Comparison of ENCODE assay signal across 9 cellular contexts in genomic region chr2:148614024-148614331, GRCh38. TPM values are rescaled to one million over a fixed set of nuclear protein-coding genes. Genes with fewer than 3 reads are reported as not detected.
A peak's percentile ranks its signal among the peaks of the same experiment; 100 is the strongest.
DNase-seq lines count a peak whose midpoint lies in the region; ATAC-seq and TF ChIP-seq lines count a peak whose summit lies in the region.
"Had no signal": no experiment of that assay in that cellular context is flagged by ENCODE, and none has a peak within 500 bp of the region (broad histone marks: within the 10 kb centered on the region; RNA-seq: fewer than 3 reads in every experiment).

No MANE protein-coding gene starts in this region.

- no peak overlapping the region for H3K9ac ChIP-seq in SK-N-SH

- H4K20me1 ChIP-seq in SK-N-SH (ENCODE audit: insufficient read depth): no peaks in the 10 kb centered on the region

- H3K27me3 ChIP-seq in SK-N-SH (ENCODE audit: insufficient read depth): no peaks in the 10 kb centered on the region
- H3K27me3 ChIP-seq in psoas muscle (ENCODE audit: insufficient read depth in 3 of 3, low read length in 2 of 3): no peaks in the 10 kb centered on the region

- CTCF ChIA-PET in SK-N-SH (lab: Yijun Ruan, JAX): interaction anchor here (1.0 kb wide), 1 partner anchor 76 kb away, joined by 3 read pairs; no protein-coding TSS in a partner anchor

- H3K36me3 ChIP-seq in SK-N-SH (replicated peaks in 1 of 2; ENCODE audit: control insufficient read depth in 1 of 2, insufficient read depth in 2 of 2, low read length in 1 of 2): no peaks in the 10 kb centered on the region
- H3K36me3 ChIP-seq in psoas muscle (ENCODE audit: insufficient read depth in 1 of 2, low read depth in 1 of 2): no peaks in the 10 kb centered on the region

- H3K4me1 ChIP-seq in SK-N-SH (ENCODE audit: control insufficient read depth in 1 of 2, insufficient read depth in 2 of 2, low read depth in 1 of 2, low read length in 1 of 2) (peaks cover 4 to 19% of the 10 kb centered on the region in 2 experiments; a peak in 2 of 4 replicates), psoas muscle (peaks cover 22% of the 10 kb centered on the region)

- no peak overlapping the region for H3K27ac ChIP-seq in SK-N-SH (ENCODE audit: low read depth in 2 of 2, low read length in 1 of 2)
- no peak overlapping the region for H3K27ac ChIP-seq in psoas muscle

- H3K4me3 ChIP-seq in SK-N-SH (ENCODE audit: low read depth in 2 of 2, low read length in 1 of 2) (no peak overlapping the region), psoas muscle (no peak overlapping the region)

- H3K4me2 ChIP-seq in SK-N-SH: peak overlapping the region; percentile 16; the same call in 1 of the 2 replicates

- no peaks in the 10 kb centered on the region for H3K27me3 Mint-ChIP-seq in activated naive CD8-positive, alpha-beta T cell
- H3K27me3 Mint-ChIP-seq in naive B cell: no peaks in the 10 kb centered on the region

- H3K9me2 ChIP-seq in SK-N-SH: no peaks in the 10 kb centered on the region

- no peaks in the 10 kb centered on the region for H3K9me3 Mint-ChIP-seq in activated naive CD8-positive, alpha-beta T cell (ENCODE audit: low read depth)
- H3K9me3 Mint-ChIP-seq in naive B cell: peaks cover 0 to 4% (median 0%) of the 10 kb centered on the region in 7 donors

- H3K36me3 Mint-ChIP-seq in activated naive CD8-positive, alpha-beta T cell: peaks cover 2% of the 10 kb centered on the region
- H3K36me3 Mint-ChIP-seq in naive B cell: peaks cover 0 to 3% of the 10 kb centered on the region in 2 donors
- H3K36me3 Mint-ChIP-seq: CD4-positive, CD25-positive, alpha-beta regulatory T cell had no signal

- H3K4me1 Mint-ChIP-seq in activated naive CD8-positive, alpha-beta T cell (ENCODE audit: low read depth): peaks cover 9% of the 10 kb centered on the region
- H3K4me1 Mint-ChIP-seq in naive B cell: peaks cover 12 to 21% (median 13%) of the 10 kb centered on the region in 3 donors

- POLR2A ChIA-PET in SK-N-SH (lab: Yijun Ruan, JAX): no interaction called here

- ATAC-seq in SK-N-SH treated with all-trans-retinoic acid at 6 μM for 48 hours (no peak; the same call in 2 of the 3 replicates), HG03196 (IDR thresholded peaks at IDR 0.05; ENCODE audit: unreplicated experiment) (peak; percentile 7), naive B cell (ENCODE audit: low read depth in 2 of 2) (peak in 1 of 2 donors; percentile 13), psoas muscle (no peak)

- H3K27ac Mint-ChIP-seq in activated naive CD8-positive, alpha-beta T cell: peak overlapping the region; percentile 64
- H3K27ac Mint-ChIP-seq in naive B cell: peak overlapping the region in 4 of 6 donors; percentile 5 to 58 (median 50)

- TF ChIP-seq CTCF in SK-N-SH (IDR thresholded peaks at IDR 0.05): no peak
- no peak for TF ChIP-seq CTCF in psoas muscle (IDR thresholded peaks at IDR 0.05)

- WGBS in SK-N-SH (ENCODE audit: low lambda C conversion rate): 83% methylated on average over 1 of the region's 1 CpG
- 78 to 87% (median 85%) methylated on average over 1 of the region's 1 CpG for WGBS in psoas muscle, 3 donors

- H3F3A ChIP-seq in SK-N-SH (replicated peaks; ENCODE audit: insufficient read depth): peaks cover 4% of the 10 kb centered on the region

- intact Hi-C loops in psoas muscle (cut with DNase I): no loop called here

- no peak for TF ChIP-seq EP300 in SK-N-SH (IDR thresholded peaks at IDR 0.05; ENCODE audit: borderline replicate concordance in 1 of 2, low read depth in 1 of 2, low read length in 1 of 2)

- TF ChIP-seq RAD21 in SK-N-SH (IDR thresholded peaks at IDR 0.05; ENCODE audit: low read length): no peak

- H3K4me3 Mint-ChIP-seq in activated naive CD8-positive, alpha-beta T cell: no peak overlapping the region
- H3K4me3 Mint-ChIP-seq in naive B cell: peak overlapping the region in 1 of 8 donors; percentile 20
- H3K4me3 Mint-ChIP-seq: CD4-positive, CD25-positive, alpha-beta regulatory T cell had no signal

- DNase-seq in SK-N-SH (no peak), naive B cell (no peak), AG08395 (ENCODE audit: low spot score) (no peak), NCI-H1694 (lab: John Stamatoyannopoulos, UW) (no peak), psoas muscle (no peak)

- H3K79me2 ChIP-seq in SK-N-SH (ENCODE audit: insufficient read depth): no peaks in the 10 kb centered on the region

- no peak overlapping the region for H2AFZ ChIP-seq in SK-N-SH (ENCODE audit: low read depth)

- no peaks in the 10 kb centered on the region for H3K9me3 ChIP-seq in SK-N-SH
- H3K9me3 ChIP-seq in psoas muscle: no peaks in the 10 kb centered on the region

TF ChIP-seq in SK-N-SH, 30 proteins besides CTCF, POLR2A, EP300 and RAD21 (continues in another document):
- TF ChIP-seq MAX (IDR thresholded peaks at IDR 0.05; ENCODE audit: low read depth): no peak
- TF ChIP-seq RCOR1 (IDR thresholded peaks at IDR 0.05; ENCODE audit: low read length): no peak
- no peak for TF ChIP-seq SIN3A (IDR thresholded peaks at IDR 0.05; ENCODE audit: borderline replicate concordance, low read depth, low read length)
- TF ChIP-seq YY1 (IDR thresholded peaks at IDR 0.05; ENCODE audit: low read depth): no peak
- TF ChIP-seq GATA2 (CRISPR knock-in tag; IDR thresholded peaks at IDR 0.05): no peak
- no peak for TF ChIP-seq NFIC (IDR thresholded peaks at IDR 0.05; ENCODE audit: borderline replicate concordance)
- TF ChIP-seq FOXJ3 (CRISPR knock-in tag; IDR thresholded peaks at IDR 0.05): no peak
- TF ChIP-seq, protein P1, sequence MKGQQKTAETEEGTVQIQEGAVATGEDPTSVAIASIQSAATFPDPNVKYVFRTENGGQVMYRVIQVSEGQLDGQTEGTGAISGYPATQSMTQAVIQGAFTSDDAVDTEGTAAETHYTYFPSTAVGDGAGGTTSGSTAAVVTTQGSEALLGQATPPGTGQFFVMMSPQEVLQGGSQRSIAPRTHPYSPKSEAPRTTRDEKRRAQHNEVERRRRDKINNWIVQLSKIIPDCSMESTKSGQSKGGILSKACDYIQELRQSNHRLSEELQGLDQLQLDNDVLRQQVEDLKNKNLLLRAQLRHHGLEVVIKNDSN (IDR thresholded peaks at IDR 0.05; ENCODE audit: borderline replicate concordance, low read depth): no peak
- no peak for TF ChIP-seq EZH2phosphoT487 (IDR thresholded peaks at IDR 0.05; ENCODE audit: borderline replicate concordance, low read depth)
- TF ChIP-seq GABPA (IDR thresholded peaks at IDR 0.05; ENCODE audit: low read depth): no peak
- no peak for TF ChIP-seq IRF3 (IDR thresholded peaks at IDR 0.05; ENCODE audit: low read depth, low read length)
- no peak for TF ChIP-seq FOSL2 (IDR thresholded peaks at IDR 0.05; ENCODE audit: borderline replicate concordance, low read depth)

TF ChIP-seq in SK-N-SH treated with all-trans-retinoic acid at 6 μM for 48 hours, 23 proteins besides CTCF, POLR2A, EP300 and RAD21:
- TF ChIP-seq PPARA (CRISPR knock-in tag; IDR thresholded peaks at IDR 0.05; ENCODE audit: borderline replicate concordance) (no peak), CSDC2 (CRISPR knock-in tag; IDR thresholded peaks at IDR 0.05) (no peak), ESRRG (CRISPR knock-in tag; IDR thresholded peaks at IDR 0.05) (no peak), BACH2 (CRISPR knock-in tag; IDR thresholded peaks at IDR 0.05; ENCODE audit: borderline replicate concordance) (no peak), ZNF70 (CRISPR knock-in tag; IDR thresholded peaks at IDR 0.05) (no peak), GLIS3 (CRISPR knock-in tag; IDR thresholded peaks at IDR 0.05) (no peak), ZFP30 (CRISPR knock-in tag; IDR thresholded peaks at IDR 0.05) (no peak)
- TF ChIP-seq, protein P2, sequence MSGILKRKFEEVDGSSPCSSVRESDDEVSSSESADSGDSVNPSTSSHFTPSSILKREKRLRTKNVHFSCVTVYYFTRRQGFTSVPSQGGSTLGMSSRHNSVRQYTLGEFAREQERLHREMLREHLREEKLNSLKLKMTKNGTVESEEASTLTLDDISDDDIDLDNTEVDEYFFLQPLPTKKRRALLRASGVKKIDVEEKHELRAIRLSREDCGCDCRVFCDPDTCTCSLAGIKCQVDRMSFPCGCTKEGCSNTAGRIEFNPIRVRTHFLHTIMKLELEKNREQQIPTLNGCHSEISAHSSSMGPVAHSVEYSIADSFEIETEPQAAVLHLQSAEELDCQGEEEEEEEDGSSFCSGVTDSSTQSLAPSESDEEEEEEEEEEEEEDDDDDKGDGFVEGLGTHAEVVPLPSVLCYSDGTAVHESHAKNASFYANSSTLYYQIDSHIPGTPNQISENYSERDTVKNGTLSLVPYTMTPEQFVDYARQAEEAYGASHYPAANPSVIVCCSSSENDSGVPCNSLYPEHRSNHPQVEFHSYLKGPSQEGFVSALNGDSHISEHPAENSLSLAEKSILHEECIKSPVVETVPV (CRISPR knock-in tag; IDR thresholded peaks at IDR 0.05): no peak
- TF ChIP-seq, protein P3, sequence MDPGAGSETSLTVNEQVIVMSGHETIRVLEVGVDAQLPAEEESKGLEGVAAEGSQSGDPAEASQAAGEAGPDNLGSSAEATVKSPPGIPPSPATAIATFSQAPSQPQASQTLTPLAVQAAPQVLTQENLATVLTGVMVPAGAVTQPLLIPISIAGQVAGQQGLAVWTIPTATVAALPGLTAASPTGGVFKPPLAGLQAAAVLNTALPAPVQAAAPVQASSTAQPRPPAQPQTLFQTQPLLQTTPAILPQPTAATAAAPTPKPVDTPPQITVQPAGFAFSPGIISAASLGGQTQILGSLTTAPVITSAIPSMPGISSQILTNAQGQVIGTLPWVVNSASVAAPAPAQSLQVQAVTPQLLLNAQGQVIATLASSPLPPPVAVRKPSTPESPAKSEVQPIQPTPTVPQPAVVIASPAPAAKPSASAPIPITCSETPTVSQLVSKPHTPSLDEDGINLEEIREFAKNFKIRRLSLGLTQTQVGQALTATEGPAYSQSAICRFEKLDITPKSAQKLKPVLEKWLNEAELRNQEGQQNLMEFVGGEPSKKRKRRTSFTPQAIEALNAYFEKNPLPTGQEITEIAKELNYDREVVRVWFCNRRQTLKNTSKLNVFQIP (CRISPR knock-in tag; IDR thresholded peaks at IDR 0.05; ENCODE audit: borderline replicate concordance, low read depth): no peak
TF ChIP-seq in SK-N-SH treated with all-trans-retinoic acid at 6 μM for 48 hours: peak in this region for 0.

RNA-seq across cellular contexts. Expression of gene EPC2, which starts 30.6 kb away (rescaled TPM):
- polyA plus RNA-seq in SK-N-SH (2012; rRNA removed) (8.8 and 13.4 TPM in 2 replicates), naive B cell (ENCODE audit: low read depth in 6 of 6) (1 to 10 TPM; 2.2 to 4.4 (median 3.6) TPM), psoas muscle (10 to 100 TPM in 2 of 3 donors, 1 to 10 TPM in 1; 6.3 to 10.7 (median 10.1) TPM)
- polyA plus RNA-seq in SK-N-SH (2012; cell fraction: cytosol; rRNA removed): 12.3 and 12.7 TPM in 2 replicates
- polyA plus RNA-seq in SK-N-SH (2012; cell fraction: nucleus; rRNA removed): 4.2 and 12.6 TPM in 2 replicates
- 10 to 100 TPM; 15.7 to 21.4 (median 16.9) TPM for total RNA-seq in psoas muscle
